ENCODE assay signal across 9 cellular contexts in the genomic region with DNA sequence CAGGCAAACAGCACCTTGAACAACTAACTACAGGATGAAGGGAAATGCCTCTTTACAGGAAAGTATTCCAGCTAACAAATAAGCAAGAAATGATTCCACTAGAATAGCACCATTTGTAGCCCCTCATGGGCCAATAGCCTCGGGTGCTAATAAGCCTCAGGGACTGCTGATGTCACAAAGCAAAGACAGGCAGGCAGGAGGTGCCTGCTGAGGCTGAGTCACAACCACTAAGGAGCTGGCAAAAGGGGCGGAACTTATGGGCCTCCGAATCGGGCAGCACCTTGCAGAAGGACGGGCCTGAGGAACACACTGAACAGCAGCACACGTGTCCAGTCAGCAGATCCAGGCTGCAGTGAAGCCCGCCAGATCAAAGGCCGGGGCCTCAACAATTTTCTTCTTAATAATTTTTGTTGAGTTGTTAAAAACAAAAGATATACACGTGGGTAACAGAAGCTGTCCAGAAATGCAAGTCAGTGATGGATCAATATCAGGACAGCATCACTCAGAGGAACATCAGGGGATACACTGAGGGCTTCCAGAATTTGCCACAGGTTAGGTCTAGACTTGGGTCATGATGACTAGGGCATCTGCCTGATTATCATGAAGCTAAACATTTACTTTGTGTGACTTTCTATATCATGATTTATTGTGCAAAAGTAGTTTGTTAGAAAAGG. TPM values are rescaled to one million over a fixed set of nuclear protein-coding genes. Genes with fewer than 3 reads are reported as not detected.
DNase-seq lines count a peak whose midpoint lies in the region; ATAC-seq and TF ChIP-seq lines count a peak whose summit lies in the region.
"Not testable (repeated sequence)": the region's sequence is repeated elsewhere in the genome, so short reads cannot be mapped to it uniquely, and the experiment has no call there.
"Had no signal": no experiment of that assay in that cellular context is flagged by ENCODE, and none has a peak within 500 bp of the region (broad histone marks: within the 10 kb centered on the region; RNA-seq: fewer than 3 reads in every experiment).

No MANE protein-coding gene starts in this region.

- not testable (repeated sequence) for H3K4me3 ChIP-seq in Panc1 (ENCODE audit: low read depth in 2 of 2, low read length in 2 of 2); mammary epithelial cell (replicated peaks in 1 of 3; ENCODE audit: insufficient read depth in 1 of 3, low read depth in 2 of 3, low read length in 3 of 3); kidney epithelial cell (ENCODE audit: low read depth, low read length)

- in situ Hi-C loops in ACHN (cut with HindIII; ENCODE audit: low pct_ligation_motif_present, low pct_unique_long_range_greater_than_20kb, low sequenced_read_pairs); Panc1 (cut with HindIII; ENCODE audit: low pct_unique_long_range_greater_than_20kb, low sequenced_read_pairs); mammary epithelial cell (cut with MboI; ENCODE audit: low sequenced_read_pairs in 2 of 2): not testable (repeated sequence)

- WGBS in mammary epithelial cell (ENCODE audit: low coverage, missing lambda C conversion rate) = 75% methylated on average over 4 of the region's 9 CpGs

- TF ChIP-seq CTCF in HFFc6 (IDR thresholded peaks at IDR 0.05); Panc1 (IDR thresholded peaks at IDR 0.05); mammary epithelial cell (conservative IDR thresholded peaks at IDR 0.05 in 1 of 2, IDR thresholded peaks at IDR 0.05 in 1 of 2; ENCODE audit: extremely low read depth in 1 of 2, insufficient read depth in 1 of 2, low read depth in 1 of 2, low read length in 2 of 2); kidney epithelial cell (IDR thresholded peaks at IDR 0.05; ENCODE audit: insufficient read depth, low read length, poor library complexity, severe bottlenecking): not testable (repeated sequence)

- H3K27me3 ChIP-seq in Panc1 (ENCODE audit: control insufficient read depth, insufficient read depth, low read length); mammary epithelial cell (ENCODE audit: insufficient read depth, low read length); kidney epithelial cell (ENCODE audit: control insufficient read depth, insufficient read depth, low read length): not testable (repeated sequence)

- peak overlapping the region; percentile 67 for H3K27ac Mint-ChIP-seq in HFFc6
- H3K27ac Mint-ChIP-seq in activated CD8-positive, alpha-beta T cell treated with anti-CD3 and anti-CD28 coated beads, Interleukin-2, amount 10 ng/mL, durations not matched to agents 7 days and 5 days = not testable (repeated sequence)

- H3K4me3 Mint-ChIP-seq in HFFc6; activated CD8-positive, alpha-beta T cell treated with anti-CD3 and anti-CD28 coated beads, Interleukin-2, amount 10 ng/mL, durations not matched to agents 7 days and 5 days: not testable (repeated sequence)

- not testable (repeated sequence) for H3K27ac ChIP-seq in Panc1 (ENCODE audit: low read length); mammary epithelial cell (ENCODE audit: insufficient read depth, low read depth, low read length)

- ATAC-seq in Panc1 = peak; percentile 85
- peak; percentile 53 for ATAC-seq in activated CD8-positive, alpha-beta T cell treated with anti-CD3 and anti-CD28 coated beads, Interleukin-2, amount 10 ng/mL, durations not matched to agents 7 days and 5 days

- BruUV-seq in Panc1 (replicated peaks; lab: Mats Ljungman, UMichigan); mammary epithelial cell (replicated peaks; lab: Mats Ljungman, UMichigan): not testable (repeated sequence)

- H3K79me2 ChIP-seq in mammary epithelial cell (ENCODE audit: insufficient read depth, low read length) = peaks cover 31% of the 10 kb centered on the region

- not testable (repeated sequence) for H3K9ac ChIP-seq in mammary epithelial cell (ENCODE audit: insufficient read depth, low read length)

- H2AFZ ChIP-seq in mammary epithelial cell (ENCODE audit: low read depth, low read length) = not testable (repeated sequence)

- H3K36me3 Mint-ChIP-seq in HFFc6 (ENCODE audit: low read depth) = peaks cover 50% of the 10 kb centered on the region
- peaks cover 32% of the 10 kb centered on the region for H3K36me3 Mint-ChIP-seq in activated CD8-positive, alpha-beta T cell treated with anti-CD3 and anti-CD28 coated beads, Interleukin-2, amount 10 ng/mL, durations not matched to agents 7 days and 5 days (ENCODE audit: low read depth)

- POLR2A ChIA-PET in Panc1 (lab: Charles Lee); activated CD8-positive, alpha-beta T cell treated with anti-CD3 and anti-CD28 coated beads, Interleukin-2, amount 10 ng/mL, durations not matched to agents 7 days and 5 days (lab: Charles Lee): not testable (repeated sequence)

- dilution Hi-C loops in mammary epithelial cell (cut with HindIII; ENCODE audit: low sequenced_read_pairs) = not testable (repeated sequence)

- DNase-seq in ACHN (peak; percentile 67), HFFc6 (peak; percentile 67), mammary epithelial cell (peak; percentile 8), foreskin melanocyte (peak; percentile 51), kidney epithelial cell (ENCODE audit: low read depth) (peak; percentile 16), renal cortical epithelial cell (ENCODE audit: low read depth) (peak; percentile 53)
- not testable (repeated sequence) for DNase-seq in Panc1 (ENCODE audit: low read depth, low spot score); activated CD8-positive, alpha-beta T cell treated with anti-CD3 and anti-CD28 coated beads, Interleukin-2, amount 10 ng/mL, durations not matched to agents 7 days and 5 days

- H3K27me3 Mint-ChIP-seq in HFFc6 (ENCODE audit: insufficient read depth); activated CD8-positive, alpha-beta T cell treated with anti-CD3 and anti-CD28 coated beads, Interleukin-2, amount 10 ng/mL, durations not matched to agents 7 days and 5 days (ENCODE audit: low read depth): not testable (repeated sequence)

- CTCF ChIA-PET in Panc1 (lab: Charles Lee); activated CD8-positive, alpha-beta T cell treated with anti-CD3 and anti-CD28 coated beads, Interleukin-2, amount 10 ng/mL, durations not matched to agents 7 days and 5 days (lab: Charles Lee); mammary epithelial cell (lab: Charles Lee; ENCODE audit: low non-redundant PET): not testable (repeated sequence)

- not testable (repeated sequence) for H3K4me1 ChIP-seq in Panc1 (ENCODE audit: control insufficient read depth, insufficient read depth, low read length); mammary epithelial cell (ENCODE audit: insufficient read depth, low read length)

- peaks cover 26% of the 10 kb centered on the region for H3K9me3 Mint-ChIP-seq in HFFc6
- H3K9me3 Mint-ChIP-seq in activated CD8-positive, alpha-beta T cell treated with anti-CD3 and anti-CD28 coated beads, Interleukin-2, amount 10 ng/mL, durations not matched to agents 7 days and 5 days (ENCODE audit: insufficient read depth) = not testable (repeated sequence)

- H3K4me1 Mint-ChIP-seq in HFFc6 (ENCODE audit: low read depth) = peaks cover 23% of the 10 kb centered on the region
- not testable (repeated sequence) for H3K4me1 Mint-ChIP-seq in activated CD8-positive, alpha-beta T cell treated with anti-CD3 and anti-CD28 coated beads, Interleukin-2, amount 10 ng/mL, durations not matched to agents 7 days and 5 days (ENCODE audit: low read depth)

- intact Hi-C loops in Panc1 (cut with micrococcal nuclease; ENCODE audit: unreplicated experiment); mammary epithelial cell (cut with micrococcal nuclease): not testable (repeated sequence)

- not testable (repeated sequence) for H3K36me3 ChIP-seq in Panc1 (ENCODE audit: control insufficient read depth, insufficient read depth, low read length); mammary epithelial cell (ENCODE audit: insufficient read depth, low read length); kidney epithelial cell (ENCODE audit: control insufficient read depth, insufficient read depth, low read length)

- H3K4me2 ChIP-seq in mammary epithelial cell (ENCODE audit: insufficient read depth, low read depth, low read length) = not testable (repeated sequence)

- H3K9me3 ChIP-seq in Panc1 (ENCODE audit: control insufficient read depth, insufficient read depth, low read depth, low read length); mammary epithelial cell (replicated peaks; ENCODE audit: insufficient read depth, low read length): not testable (repeated sequence)

- H4K20me1 ChIP-seq in mammary epithelial cell (ENCODE audit: insufficient read depth, low read length) = not testable (repeated sequence)

RNA-seq across cellular contexts. Expression of gene OCA2, which starts 52.9 kb away (rescaled TPM):
- total RNA-seq in HFFc6 (2021; fragmentation: NEBNext Ultra II Directional; extraction: Animal tissue kit (Norgen Biotek cat#: 25700)) = not detected
- total RNA-seq in Panc1 (2021; ENCODE audit: unreplicated experiment) (0.13 TPM), mammary epithelial cell (under 1 TPM in 1 of 2 donors, not detected in 1; 0.33 TPM), kidney epithelial cell (under 0.01 and 0.29 TPM in 2 replicates), renal cortical epithelial cell (0.40 TPM in 1 of 2 replicates, not detected in the other)
- polyA plus RNA-seq in Panc1 (2012; ENCODE audit: insufficient read length) = not detected
- not detected for total RNA-seq in activated CD8-positive, alpha-beta T cell treated with anti-CD3 and anti-CD28 coated beads, Interleukin-2, amount 10 ng/mL, durations not matched to agents 7 days and 5 days
- not detected for polyA plus RNA-seq in mammary epithelial cell
- polyA minus RNA-seq in mammary epithelial cell = not detected
- polyA plus RNA-seq: AG04450 had no signal
